ENCODE assay signal across 22 cellular contexts in genomic region chr5:110321117-110321516, GRCh38.
DNase-seq lines count a peak whose midpoint lies in the region; ATAC-seq and TF ChIP-seq lines count a peak whose summit lies in the region.
"Had no signal": no experiment of that assay in that cellular context is flagged by ENCODE, and none has a peak within 500 bp of the region (broad histone marks: within the 10 kb centered on the region; RNA-seq: fewer than 3 reads in every experiment).

No MANE protein-coding gene starts in this region.

- no peak overlapping the region for H3K4me2 ChIP-seq in hepatocyte

- no peak overlapping the region for H3K27ac Mint-ChIP-seq in activated naive CD8-positive, alpha-beta T cell treated with anti-CD3 and anti-CD28 coated beads for 36 hours
- H3K27ac Mint-ChIP-seq: brain; CD4-positive, CD25-positive, alpha-beta regulatory T cell; T-helper 1 cell treated with Interleukin-12 subunit alpha and Interleukin-12 subunit beta and Interleukin-4 antibody, amounts not matched to agents 30 μg/mL and 1 μg/mL, for 36 hours; WTC11 had no signal

- no peak overlapping the region for H2AFZ ChIP-seq in hepatocyte

- H3K4me1 ChIP-seq in hepatocyte (ENCODE audit: insufficient read depth), result peaks cover 6% of the 10 kb centered on the region
- H3K4me1 ChIP-seq in heart right ventricle, result no peaks in the 10 kb centered on the region
- H3K4me1 ChIP-seq: vagina had no signal

- H3K4me3 ChIP-seq in AG04449 (ENCODE audit: low read depth, low read length) (no peak overlapping the region), hepatocyte (no peak overlapping the region), heart right ventricle (no peak overlapping the region)
- H3K4me3 ChIP-seq: vagina had no signal

- H3K9me2 ChIP-seq in hepatocyte (replicated peaks; ENCODE audit: insufficient read depth), result no peaks in the 10 kb centered on the region

- H3K36me3 Mint-ChIP-seq in activated naive CD8-positive, alpha-beta T cell treated with anti-CD3 and anti-CD28 coated beads for 36 hours, result no peaks in the 10 kb centered on the region
- H3K36me3 Mint-ChIP-seq: brain; CD4-positive, CD25-positive, alpha-beta regulatory T cell; WTC11 had no signal

- no peaks in the 10 kb centered on the region for H3K27me3 Mint-ChIP-seq in activated naive CD8-positive, alpha-beta T cell treated with anti-CD3 and anti-CD28 coated beads for 36 hours
- H3K27me3 Mint-ChIP-seq: brain had no signal

- no peak overlapping the region for H3K27ac ChIP-seq in hepatocyte
- no peak overlapping the region for H3K27ac ChIP-seq in heart right ventricle
- H3K27ac ChIP-seq: vagina had no signal

- no peak overlapping the region for H3K4me3 Mint-ChIP-seq in activated naive CD8-positive, alpha-beta T cell treated with anti-CD3 and anti-CD28 coated beads for 36 hours
- H3K4me3 Mint-ChIP-seq: brain; CD4-positive, CD25-positive, alpha-beta regulatory T cell; neural crest cell; T-helper 1 cell treated with Interleukin-12 subunit alpha and Interleukin-12 subunit beta and Interleukin-4 antibody, amounts not matched to agents 30 μg/mL and 1 μg/mL, for 36 hours; WTC11 had no signal

- 91% methylated on average over 1 of the region's 1 CpG for WGBS in hepatocyte (ENCODE audit: low lambda C conversion rate, missing lambda C conversion rate)
- WGBS in heart right ventricle, 2 donors, result 80 to 91% methylated on average over 1 of the region's 1 CpG

- H3K79me2 ChIP-seq in hepatocyte, result no peaks in the 10 kb centered on the region

- CTCF ChIA-PET in AG04449 (lab: Yijun Ruan, JAX), result no interaction called here

- POLR2A ChIA-PET in AG04449 (lab: Yijun Ruan, JAX), result no interaction called here

- DNase-seq in AG04449 (ENCODE audit: low read depth, low spot score) (peak; percentile 12), dedifferentiated amniotic fluid mesenchymal stem cell (ENCODE audit: extremely low spot score) (peak; percentile 46), hepatocyte (ENCODE audit: low spot score) (no peak), heart right ventricle (no peak), NCI-H774 (lab: John Stamatoyannopoulos, UW) (no peak)
- DNase-seq in activated naive CD8-positive, alpha-beta T cell treated with anti-CD3 and anti-CD28 coated beads for 36 hours, result no peak
- DNase-seq: activated gamma-delta T cell; CD4-positive, CD25-positive, alpha-beta regulatory T cell; dermis blood vessel endothelial cell; head of caudate nucleus; mesendoderm; NCI-H1417 treated with DMSO at 0.1 percent for 48 hours; NCI-H345; Right ventricle myocardium superior had no signal

- no peaks in the 10 kb centered on the region for H3K4me1 Mint-ChIP-seq in activated naive CD8-positive, alpha-beta T cell treated with anti-CD3 and anti-CD28 coated beads for 36 hours
- H3K4me1 Mint-ChIP-seq: brain; CD4-positive, CD25-positive, alpha-beta regulatory T cell; neural crest cell; WTC11 had no signal

- H3K9me3 ChIP-seq in hepatocyte (ENCODE audit: low read depth) (no peaks in the 10 kb centered on the region), heart right ventricle (no peaks in the 10 kb centered on the region)
- H3K9me3 ChIP-seq: vagina had no signal

- ATAC-seq in GM18861 (IDR thresholded peaks at IDR 0.05; ENCODE audit: unreplicated experiment) (peak; percentile 68), HG03565 (IDR thresholded peaks at IDR 0.05; ENCODE audit: unreplicated experiment) (peak; percentile 76), heart right ventricle (no peak)
- ATAC-seq: HCT116, WTC11 had no signal

- TF ChIP-seq CTCF in AG04449 (IDR thresholded peaks at IDR 0.05; ENCODE audit: insufficient read depth, low read length, missing control alignments) (no peak), hepatocyte (IDR thresholded peaks at IDR 0.05; ENCODE audit: poor library complexity) (no peak), heart right ventricle (IDR thresholded peaks at IDR 0.05) (no peak)

- H3K27me3 ChIP-seq in hepatocyte (no peaks in the 10 kb centered on the region), heart right ventricle (no peaks in the 10 kb centered on the region)
- H3K27me3 ChIP-seq: vagina had no signal

- H4K20me1 ChIP-seq in hepatocyte (ENCODE audit: insufficient read depth, poor library complexity, severe bottlenecking), result no peaks in the 10 kb centered on the region

- intact Hi-C loops in heart right ventricle (cut with DNase I), result no loop called here

- H3K36me3 ChIP-seq in hepatocyte (replicated peaks; ENCODE audit: insufficient read depth, low read depth), result no peaks in the 10 kb centered on the region
- H3K36me3 ChIP-seq in heart right ventricle, result no peaks in the 10 kb centered on the region
- H3K36me3 ChIP-seq: vagina had no signal

- H3K9me3 Mint-ChIP-seq in activated naive CD8-positive, alpha-beta T cell treated with anti-CD3 and anti-CD28 coated beads for 36 hours, result no peaks in the 10 kb centered on the region
- H3K9me3 Mint-ChIP-seq: T-helper 1 cell treated with Interleukin-12 subunit alpha and Interleukin-12 subunit beta and Interleukin-4 antibody, amounts not matched to agents 30 μg/mL and 1 μg/mL, for 36 hours had no signal

Comparison
In these comparisons a context has a peak if more than half of its experiments do, and no peak if none do; other contexts are left out.
1. DNase-seq: peak in AG04449 (single experiment) and dedifferentiated amniotic fluid mesenchymal stem cell (single experiment); none in hepatocyte (single experiment), heart right ventricle (0 of 2), activated naive CD8-positive, alpha-beta T cell treated with anti-CD3 and anti-CD28 coated beads for 36 hours (single experiment) and NCI-H774 (single experiment).
2. ATAC-seq: peak in GM18861 (single experiment) and HG03565 (single experiment); none in heart right ventricle (0 of 8).